ENCODE assay signal across 1 cellular context in the genomic region with DNA sequence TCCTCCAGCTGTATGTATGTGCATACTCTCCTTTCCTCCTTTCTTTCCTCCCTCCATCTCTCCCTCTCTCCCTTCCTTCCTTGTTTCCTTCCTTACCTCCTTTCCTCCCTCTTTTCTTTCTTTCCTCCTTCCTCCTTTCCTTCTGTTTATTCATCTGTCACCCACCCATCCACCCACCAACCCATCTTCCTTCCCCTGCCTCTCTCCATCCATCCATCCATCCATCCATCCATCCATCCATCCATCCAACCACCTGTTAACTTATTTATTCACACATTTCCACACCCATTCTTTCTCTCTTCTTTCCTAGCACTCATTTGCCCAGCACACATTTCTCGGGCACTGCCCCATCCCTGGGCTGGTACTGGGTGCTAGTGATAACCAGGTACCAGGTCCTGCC.
TF ChIP-seq lines count a peak whose summit lies in the region.

No MANE protein-coding gene starts in this region.

TF ChIP-seq in IMR-90, 13 proteins besides CTCF, POLR2A, EP300 and RAD21:
- TF ChIP-seq, protein P1, sequence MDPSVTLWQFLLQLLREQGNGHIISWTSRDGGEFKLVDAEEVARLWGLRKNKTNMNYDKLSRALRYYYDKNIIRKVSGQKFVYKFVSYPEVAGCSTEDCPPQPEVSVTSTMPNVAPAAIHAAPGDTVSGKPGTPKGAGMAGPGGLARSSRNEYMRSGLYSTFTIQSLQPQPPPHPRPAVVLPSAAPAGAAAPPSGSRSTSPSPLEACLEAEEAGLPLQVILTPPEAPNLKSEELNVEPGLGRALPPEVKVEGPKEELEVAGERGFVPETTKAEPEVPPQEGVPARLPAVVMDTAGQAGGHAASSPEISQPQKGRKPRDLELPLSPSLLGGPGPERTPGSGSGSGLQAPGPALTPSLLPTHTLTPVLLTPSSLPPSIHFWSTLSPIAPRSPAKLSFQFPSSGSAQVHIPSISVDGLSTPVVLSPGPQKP (IDR thresholded peaks at IDR 0.05; ENCODE audit: borderline replicate concordance, low read depth, low read length): no peak
- TF ChIP-seq BHLHE40 (IDR thresholded peaks at IDR 0.05; ENCODE audit: low read depth, low read length) (no peak), MAZ (IDR thresholded peaks at IDR 0.05; ENCODE audit: borderline replicate concordance, low read depth, low read length) (no peak), MXI1 (IDR thresholded peaks at IDR 0.05; ENCODE audit: borderline replicate concordance, low read depth, low read length) (no peak), RCOR1 (IDR thresholded peaks at IDR 0.05; ENCODE audit: insufficient replicate concordance, low read length) (no peak), CHD1 (IDR thresholded peaks at IDR 0.05; ENCODE audit: low read depth, low read length) (no peak), MAFK (IDR thresholded peaks at IDR 0.05; ENCODE audit: low read depth, low read length) (no peak), CEBPB (IDR thresholded peaks at IDR 0.05; ENCODE audit: low read depth, low read length) (no peak), FOS (IDR thresholded peaks at IDR 0.05; ENCODE audit: low read depth, low read length) (no peak), RFX5 (IDR thresholded peaks at IDR 0.05; ENCODE audit: low read depth, low read length) (no peak), SMC3 (IDR thresholded peaks at IDR 0.05; ENCODE audit: low read depth, low read length) (no peak), NFE2L2 (IDR thresholded peaks at IDR 0.05; ENCODE audit: low read depth, low read length) (no peak)
- TF ChIP-seq, protein P2, sequence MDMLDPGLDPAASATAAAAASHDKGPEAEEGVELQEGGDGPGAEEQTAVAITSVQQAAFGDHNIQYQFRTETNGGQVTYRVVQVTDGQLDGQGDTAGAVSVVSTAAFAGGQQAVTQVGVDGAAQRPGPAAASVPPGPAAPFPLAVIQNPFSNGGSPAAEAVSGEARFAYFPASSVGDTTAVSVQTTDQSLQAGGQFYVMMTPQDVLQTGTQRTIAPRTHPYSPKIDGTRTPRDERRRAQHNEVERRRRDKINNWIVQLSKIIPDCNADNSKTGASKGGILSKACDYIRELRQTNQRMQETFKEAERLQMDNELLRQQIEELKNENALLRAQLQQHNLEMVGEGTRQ (IDR thresholded peaks at IDR 0.05; ENCODE audit: low read depth, low read length): no peak
